Comparison of ENCODE assay signal across 1 cellular context in the genomic region with DNA sequence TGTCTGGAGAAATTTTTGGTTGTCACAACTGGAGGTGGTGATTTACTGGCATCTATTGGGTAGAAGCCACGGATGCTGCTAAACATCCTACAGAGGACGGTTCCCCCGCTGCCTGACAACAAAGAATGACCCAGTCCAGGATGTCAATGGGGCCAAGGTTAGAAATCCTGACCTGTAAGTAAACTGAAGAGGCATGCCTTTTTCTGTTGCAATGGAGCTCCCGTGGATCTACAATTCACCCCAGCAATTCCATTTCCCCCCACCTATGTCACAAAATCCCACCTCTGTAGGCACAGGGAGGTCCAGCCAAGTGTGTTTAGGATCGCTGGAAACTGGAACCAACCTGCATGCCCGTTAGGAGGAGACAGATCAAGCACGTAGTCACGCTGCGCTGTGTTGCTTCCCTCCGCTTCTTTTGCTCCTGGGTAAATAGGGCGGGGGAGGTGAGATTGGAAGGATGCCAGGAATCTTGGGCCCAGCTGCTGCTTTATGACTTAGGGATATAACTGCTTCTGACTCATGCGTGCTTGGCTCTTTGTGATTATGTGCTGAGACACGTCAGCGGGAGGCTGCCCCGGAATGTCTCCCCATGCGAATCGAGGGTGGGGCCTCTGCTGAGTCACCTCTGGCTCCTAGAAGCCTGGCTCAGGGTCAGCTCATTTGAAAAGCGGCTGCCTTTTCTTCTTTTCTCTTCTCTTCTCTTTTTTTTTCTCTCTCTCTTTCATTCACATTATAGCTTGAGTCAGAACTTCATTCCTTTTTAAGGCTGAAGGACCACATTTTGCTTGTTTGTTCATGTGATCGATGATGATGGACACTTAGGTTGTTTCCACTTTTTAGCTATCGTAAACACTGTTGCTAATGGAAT.
A peak's percentile ranks its signal among the peaks of the same experiment; 100 is the strongest.
TF ChIP-seq lines count a peak whose summit lies in the region.

No MANE protein-coding gene starts in this region.

TF ChIP-seq in K562, 482 proteins besides CTCF, POLR2A, EP300 and RAD21 (continued from another document and continues in another):
- TF ChIP-seq, protein P1, sequence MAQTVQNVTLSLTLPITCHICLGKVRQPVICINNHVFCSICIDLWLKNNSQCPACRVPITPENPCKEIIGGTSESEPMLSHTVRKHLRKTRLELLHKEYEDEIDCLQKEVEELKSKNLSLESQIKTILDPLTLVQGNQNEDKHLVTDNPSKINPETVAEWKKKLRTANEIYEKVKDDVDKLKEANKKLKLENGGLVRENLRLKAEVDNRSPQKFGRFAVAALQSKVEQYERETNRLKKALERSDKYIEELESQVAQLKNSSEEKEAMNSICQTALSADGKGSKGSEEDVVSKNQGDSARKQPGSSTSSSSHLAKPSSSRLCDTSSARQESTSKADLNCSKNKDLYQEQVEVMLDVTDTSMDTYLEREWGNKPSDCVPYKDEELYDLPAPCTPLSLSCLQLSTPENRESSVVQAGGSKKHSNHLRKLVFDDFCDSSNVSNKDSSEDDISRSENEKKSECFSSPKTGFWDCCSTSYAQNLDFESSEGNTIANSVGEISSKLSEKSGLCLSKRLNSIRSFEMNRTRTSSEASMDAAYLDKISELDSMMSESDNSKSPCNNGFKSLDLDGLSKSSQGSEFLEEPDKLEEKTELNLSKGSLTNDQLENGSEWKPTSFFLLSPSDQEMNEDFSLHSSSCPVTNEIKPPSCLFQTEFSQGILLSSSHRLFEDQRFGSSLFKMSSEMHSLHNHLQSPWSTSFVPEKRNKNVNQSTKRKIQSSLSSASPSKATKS (CRISPR knock-in tag; IDR thresholded peaks at IDR 0.05) = no peak
- TF ChIP-seq L3MBTL2 (IDR thresholded peaks at IDR 0.05) (peak; percentile 92), FOSL1 (tag; conservative IDR thresholded peaks at IDR 0.05) (peak; percentile 100), KHSRP (IDR thresholded peaks at IDR 0.05) (0 out of 2 replicates have a peak, but pooled peaks have one; percentile 7), ZNF197 (CRISPR knock-in tag; IDR thresholded peaks at IDR 0.05; ENCODE audit: low read depth) (peak; percentile 85), GABPB1 (CRISPR knock-in tag; IDR thresholded peaks at IDR 0.05) (peak; percentile 18; the same call in 1 of the 2 replicates), NFE2L1 (tag; IDR thresholded peaks at IDR 0.05; ENCODE audit: borderline replicate concordance, low read depth) (peak; percentile 40; the same call in 1 of the 2 replicates), ZNF507 (tag; conservative IDR thresholded peaks at IDR 0.05) (no peak), MED1 (CRISPR knock-in tag; IDR thresholded peaks at IDR 0.05; ENCODE audit: borderline replicate concordance) (no peak), ZBTB7A (IDR thresholded peaks at IDR 0.05; ENCODE audit: borderline replicate concordance, control insufficient read depth, low read depth, low read length) (no peak; the same call in 1 of the 2 replicates), ZNF316 (IDR thresholded peaks at IDR 0.05) (peak; percentile 98), KAT2B (IDR thresholded peaks at IDR 0.05; ENCODE audit: low read depth, low read length) (no peak), MBD2 (IDR thresholded peaks at IDR 0.05; ENCODE audit: borderline replicate concordance, low read depth) (peak; percentile 81), FOXK2 (conservative IDR thresholded peaks at IDR 0.05 in 1 of 2, IDR thresholded peaks at IDR 0.05 in 1 of 2; ENCODE audit: low read depth in 2 of 2) (peak; percentile 96 to 97), PPARD (CRISPR knock-in tag; IDR thresholded peaks at IDR 0.05) (no peak), SRSF7 (optimal IDR thresholded peaks at IDR 0.05; ENCODE audit: low read depth, low read length) (no peak)
- TF ChIP-seq, protein P2, sequence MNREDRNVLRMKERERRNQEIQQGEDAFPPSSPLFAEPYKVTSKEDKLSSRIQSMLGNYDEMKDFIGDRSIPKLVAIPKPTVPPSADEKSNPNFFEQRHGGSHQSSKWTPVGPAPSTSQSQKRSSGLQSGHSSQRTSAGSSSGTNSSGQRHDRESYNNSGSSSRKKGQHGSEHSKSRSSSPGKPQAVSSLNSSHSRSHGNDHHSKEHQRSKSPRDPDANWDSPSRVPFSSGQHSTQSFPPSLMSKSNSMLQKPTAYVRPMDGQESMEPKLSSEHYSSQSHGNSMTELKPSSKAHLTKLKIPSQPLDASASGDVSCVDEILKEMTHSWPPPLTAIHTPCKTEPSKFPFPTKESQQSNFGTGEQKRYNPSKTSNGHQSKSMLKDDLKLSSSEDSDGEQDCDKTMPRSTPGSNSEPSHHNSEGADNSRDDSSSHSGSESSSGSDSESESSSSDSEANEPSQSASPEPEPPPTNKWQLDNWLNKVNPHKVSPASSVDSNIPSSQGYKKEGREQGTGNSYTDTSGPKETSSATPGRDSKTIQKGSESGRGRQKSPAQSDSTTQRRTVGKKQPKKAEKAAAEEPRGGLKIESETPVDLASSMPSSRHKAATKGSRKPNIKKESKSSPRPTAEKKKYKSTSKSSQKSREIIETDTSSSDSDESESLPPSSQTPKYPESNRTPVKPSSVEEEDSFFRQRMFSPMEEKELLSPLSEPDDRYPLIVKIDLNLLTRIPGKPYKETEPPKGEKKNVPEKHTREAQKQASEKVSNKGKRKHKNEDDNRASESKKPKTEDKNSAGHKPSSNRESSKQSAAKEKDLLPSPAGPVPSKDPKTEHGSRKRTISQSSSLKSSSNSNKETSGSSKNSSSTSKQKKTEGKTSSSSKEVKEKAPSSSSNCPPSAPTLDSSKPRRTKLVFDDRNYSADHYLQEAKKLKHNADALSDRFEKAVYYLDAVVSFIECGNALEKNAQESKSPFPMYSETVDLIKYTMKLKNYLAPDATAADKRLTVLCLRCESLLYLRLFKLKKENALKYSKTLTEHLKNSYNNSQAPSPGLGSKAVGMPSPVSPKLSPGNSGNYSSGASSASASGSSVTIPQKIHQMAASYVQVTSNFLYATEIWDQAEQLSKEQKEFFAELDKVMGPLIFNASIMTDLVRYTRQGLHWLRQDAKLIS (CRISPR knock-in tag; IDR thresholded peaks at IDR 0.05) = no peak
- TF ChIP-seq, protein P3, sequence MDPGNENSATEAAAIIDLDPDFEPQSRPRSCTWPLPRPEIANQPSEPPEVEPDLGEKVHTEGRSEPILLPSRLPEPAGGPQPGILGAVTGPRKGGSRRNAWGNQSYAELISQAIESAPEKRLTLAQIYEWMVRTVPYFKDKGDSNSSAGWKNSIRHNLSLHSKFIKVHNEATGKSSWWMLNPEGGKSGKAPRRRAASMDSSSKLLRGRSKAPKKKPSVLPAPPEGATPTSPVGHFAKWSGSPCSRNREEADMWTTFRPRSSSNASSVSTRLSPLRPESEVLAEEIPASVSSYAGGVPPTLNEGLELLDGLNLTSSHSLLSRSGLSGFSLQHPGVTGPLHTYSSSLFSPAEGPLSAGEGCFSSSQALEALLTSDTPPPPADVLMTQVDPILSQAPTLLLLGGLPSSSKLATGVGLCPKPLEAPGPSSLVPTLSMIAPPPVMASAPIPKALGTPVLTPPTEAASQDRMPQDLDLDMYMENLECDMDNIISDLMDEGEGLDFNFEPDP (CRISPR knock-in tag; IDR thresholded peaks at IDR 0.05) = no peak
- TF ChIP-seq, protein P4, sequence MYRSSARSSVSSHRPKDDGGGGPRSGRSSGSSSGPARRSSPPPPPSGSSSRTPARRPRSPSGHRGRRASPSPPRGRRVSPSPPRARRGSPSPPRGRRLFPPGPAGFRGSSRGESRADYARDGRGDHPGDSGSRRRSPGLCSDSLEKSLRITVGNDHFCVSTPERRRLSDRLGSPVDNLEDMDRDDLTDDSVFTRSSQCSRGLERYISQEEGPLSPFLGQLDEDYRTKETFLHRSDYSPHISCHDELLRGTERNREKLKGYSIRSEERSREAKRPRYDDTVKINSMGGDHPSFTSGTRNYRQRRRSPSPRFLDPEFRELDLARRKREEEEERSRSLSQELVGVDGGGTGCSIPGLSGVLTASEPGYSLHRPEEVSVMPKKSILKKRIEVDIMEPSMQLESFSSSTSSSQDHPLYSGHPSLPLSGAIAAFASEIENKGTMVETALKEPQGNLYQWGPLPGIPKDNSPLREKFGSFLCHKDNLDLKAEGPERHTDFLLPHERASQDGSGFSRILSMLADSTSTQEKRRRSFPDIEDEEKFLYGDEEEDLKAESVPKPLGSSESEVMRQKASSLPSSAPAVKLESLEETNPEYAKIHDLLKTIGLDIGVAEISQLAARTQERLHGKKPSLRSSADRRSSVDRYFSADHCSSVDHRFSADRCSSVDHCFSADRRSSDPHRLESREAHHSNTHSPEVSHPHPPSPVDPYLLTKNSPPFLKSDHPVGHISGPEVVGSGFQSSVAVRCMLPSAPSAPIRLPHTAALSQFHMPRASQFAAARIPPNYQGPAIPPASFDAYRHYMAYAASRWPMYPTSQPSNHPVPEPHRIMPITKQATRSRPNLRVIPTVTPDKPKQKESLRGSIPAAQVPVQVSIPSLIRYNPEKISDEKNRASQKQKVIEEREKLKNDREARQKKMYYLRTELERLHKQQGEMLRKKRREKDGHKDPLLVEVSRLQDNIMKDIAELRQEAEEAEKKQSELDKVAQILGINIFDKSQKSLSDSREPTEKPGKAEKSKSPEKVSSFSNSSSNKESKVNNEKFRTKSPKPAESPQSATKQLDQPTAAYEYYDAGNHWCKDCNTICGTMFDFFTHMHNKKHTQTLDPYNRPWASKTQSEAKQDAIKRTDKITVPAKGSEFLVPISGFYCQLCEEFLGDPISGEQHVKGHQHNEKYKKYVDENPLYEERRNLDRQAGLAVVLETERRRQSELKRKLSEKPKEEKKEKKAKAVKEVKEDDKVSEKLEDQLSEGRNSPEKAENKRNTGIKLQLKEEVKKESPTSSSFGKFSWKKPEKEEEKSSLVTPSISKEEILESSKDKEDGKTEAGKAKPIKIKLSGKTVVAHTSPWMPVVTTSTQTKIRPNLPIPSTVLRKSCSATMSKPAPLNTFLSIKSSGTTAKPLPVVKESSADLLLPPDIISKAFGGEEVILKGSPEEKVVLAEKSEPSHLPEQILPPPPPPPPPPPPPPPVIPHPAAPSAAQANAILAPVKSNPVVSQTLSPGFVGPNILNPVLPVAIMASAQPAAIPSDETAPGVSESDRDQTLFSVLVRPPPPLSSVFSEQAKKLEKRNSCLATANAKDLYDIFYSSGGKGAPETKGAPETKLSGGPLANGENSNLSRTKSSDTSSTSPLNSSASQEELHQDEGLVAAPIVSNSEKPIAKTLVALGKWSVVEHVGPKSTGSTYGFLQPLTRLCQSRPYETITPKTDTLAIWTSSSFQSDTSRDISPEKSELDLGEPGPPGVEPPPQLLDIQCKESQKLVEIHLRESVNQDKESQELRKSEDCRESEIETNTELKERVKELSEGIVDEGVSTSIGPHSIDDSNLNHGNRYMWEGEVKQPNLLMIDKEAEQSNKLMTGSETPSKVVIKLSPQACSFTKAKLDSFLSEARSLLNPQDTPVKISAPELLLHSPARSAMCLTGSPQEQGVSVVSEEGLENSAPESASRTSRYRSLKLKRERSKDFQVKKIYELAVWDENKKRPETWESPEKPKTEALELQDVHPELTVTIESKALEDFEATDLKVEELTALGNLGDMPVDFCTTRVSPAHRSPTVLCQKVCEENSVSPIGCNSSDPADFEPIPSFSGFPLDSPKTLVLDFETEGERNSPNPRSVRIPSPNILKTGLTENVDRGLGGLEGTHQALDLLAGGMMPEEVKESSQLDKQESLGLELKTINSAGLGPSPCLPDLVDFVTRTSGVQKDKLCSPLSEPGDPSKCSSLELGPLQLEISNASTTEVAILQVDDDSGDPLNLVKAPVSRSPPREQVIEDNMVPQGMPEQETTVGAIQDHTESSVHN (IDR thresholded peaks at IDR 0.05; ENCODE audit: borderline replicate concordance in 1 of 2, low read depth in 1 of 2) = peak in 1 of 2 experiments; percentile 99; a peak in 2 of 4 replicates
- TF ChIP-seq, protein P5, sequence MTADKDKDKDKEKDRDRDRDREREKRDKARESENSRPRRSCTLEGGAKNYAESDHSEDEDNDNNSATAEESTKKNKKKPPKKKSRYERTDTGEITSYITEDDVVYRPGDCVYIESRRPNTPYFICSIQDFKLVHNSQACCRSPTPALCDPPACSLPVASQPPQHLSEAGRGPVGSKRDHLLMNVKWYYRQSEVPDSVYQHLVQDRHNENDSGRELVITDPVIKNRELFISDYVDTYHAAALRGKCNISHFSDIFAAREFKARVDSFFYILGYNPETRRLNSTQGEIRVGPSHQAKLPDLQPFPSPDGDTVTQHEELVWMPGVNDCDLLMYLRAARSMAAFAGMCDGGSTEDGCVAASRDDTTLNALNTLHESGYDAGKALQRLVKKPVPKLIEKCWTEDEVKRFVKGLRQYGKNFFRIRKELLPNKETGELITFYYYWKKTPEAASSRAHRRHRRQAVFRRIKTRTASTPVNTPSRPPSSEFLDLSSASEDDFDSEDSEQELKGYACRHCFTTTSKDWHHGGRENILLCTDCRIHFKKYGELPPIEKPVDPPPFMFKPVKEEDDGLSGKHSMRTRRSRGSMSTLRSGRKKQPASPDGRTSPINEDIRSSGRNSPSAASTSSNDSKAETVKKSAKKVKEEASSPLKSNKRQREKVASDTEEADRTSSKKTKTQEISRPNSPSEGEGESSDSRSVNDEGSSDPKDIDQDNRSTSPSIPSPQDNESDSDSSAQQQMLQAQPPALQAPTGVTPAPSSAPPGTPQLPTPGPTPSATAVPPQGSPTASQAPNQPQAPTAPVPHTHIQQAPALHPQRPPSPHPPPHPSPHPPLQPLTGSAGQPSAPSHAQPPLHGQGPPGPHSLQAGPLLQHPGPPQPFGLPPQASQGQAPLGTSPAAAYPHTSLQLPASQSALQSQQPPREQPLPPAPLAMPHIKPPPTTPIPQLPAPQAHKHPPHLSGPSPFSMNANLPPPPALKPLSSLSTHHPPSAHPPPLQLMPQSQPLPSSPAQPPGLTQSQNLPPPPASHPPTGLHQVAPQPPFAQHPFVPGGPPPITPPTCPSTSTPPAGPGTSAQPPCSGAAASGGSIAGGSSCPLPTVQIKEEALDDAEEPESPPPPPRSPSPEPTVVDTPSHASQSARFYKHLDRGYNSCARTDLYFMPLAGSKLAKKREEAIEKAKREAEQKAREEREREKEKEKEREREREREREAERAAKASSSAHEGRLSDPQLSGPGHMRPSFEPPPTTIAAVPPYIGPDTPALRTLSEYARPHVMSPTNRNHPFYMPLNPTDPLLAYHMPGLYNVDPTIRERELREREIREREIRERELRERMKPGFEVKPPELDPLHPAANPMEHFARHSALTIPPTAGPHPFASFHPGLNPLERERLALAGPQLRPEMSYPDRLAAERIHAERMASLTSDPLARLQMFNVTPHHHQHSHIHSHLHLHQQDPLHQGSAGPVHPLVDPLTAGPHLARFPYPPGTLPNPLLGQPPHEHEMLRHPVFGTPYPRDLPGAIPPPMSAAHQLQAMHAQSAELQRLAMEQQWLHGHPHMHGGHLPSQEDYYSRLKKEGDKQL (CRISPR knock-in tag; IDR thresholded peaks at IDR 0.05; ENCODE audit: borderline replicate concordance) = no peak
- TF ChIP-seq, protein P6, sequence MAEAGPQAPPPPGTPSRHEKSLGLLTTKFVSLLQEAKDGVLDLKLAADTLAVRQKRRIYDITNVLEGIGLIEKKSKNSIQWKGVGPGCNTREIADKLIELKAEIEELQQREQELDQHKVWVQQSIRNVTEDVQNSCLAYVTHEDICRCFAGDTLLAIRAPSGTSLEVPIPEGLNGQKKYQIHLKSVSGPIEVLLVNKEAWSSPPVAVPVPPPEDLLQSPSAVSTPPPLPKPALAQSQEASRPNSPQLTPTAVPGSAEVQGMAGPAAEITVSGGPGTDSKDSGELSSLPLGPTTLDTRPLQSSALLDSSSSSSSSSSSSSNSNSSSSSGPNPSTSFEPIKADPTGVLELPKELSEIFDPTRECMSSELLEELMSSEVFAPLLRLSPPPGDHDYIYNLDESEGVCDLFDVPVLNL (CRISPR knock-in tag; IDR thresholded peaks at IDR 0.05; ENCODE audit: low read depth) = no peak
- TF ChIP-seq, protein P7, sequence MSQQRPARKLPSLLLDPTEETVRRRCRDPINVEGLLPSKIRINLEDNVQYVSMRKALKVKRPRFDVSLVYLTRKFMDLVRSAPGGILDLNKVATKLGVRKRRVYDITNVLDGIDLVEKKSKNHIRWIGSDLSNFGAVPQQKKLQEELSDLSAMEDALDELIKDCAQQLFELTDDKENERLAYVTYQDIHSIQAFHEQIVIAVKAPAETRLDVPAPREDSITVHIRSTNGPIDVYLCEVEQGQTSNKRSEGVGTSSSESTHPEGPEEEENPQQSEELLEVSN (IDR thresholded peaks at IDR 0.05; ENCODE audit: borderline replicate concordance in 1 of 2, extremely low read depth in 1 of 2, insufficient read depth in 1 of 2, insufficient read length in 1 of 2, low read depth in 1 of 2, low read length in 1 of 2, poor library complexity in 1 of 2, severe bottlenecking in 1 of 2) = peak; percentile 84 to 85
- TF ChIP-seq, protein P8, sequence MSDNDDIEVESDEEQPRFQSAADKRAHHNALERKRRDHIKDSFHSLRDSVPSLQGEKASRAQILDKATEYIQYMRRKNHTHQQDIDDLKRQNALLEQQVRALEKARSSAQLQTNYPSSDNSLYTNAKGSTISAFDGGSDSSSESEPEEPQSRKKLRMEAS (CRISPR knock-in tag; IDR thresholded peaks at IDR 0.05) = peak; percentile 83
